In genomic region chr2:215831296-215831913, GRCh38 we compare ENCODE assay signal across 1 cellular context.
TF ChIP-seq lines count a peak whose summit lies in the region.

No MANE protein-coding gene starts in this region.

TF ChIP-seq in HepG2, 621 proteins besides CTCF, POLR2A, EP300 and RAD21 (continued from another document and continues in another):
- TF ChIP-seq REST (IDR thresholded peaks at IDR 0.05; ENCODE audit: borderline replicate concordance in 1 of 2, low read depth in 1 of 2, low read length in 2 of 2) (peak in 1 of 2 experiments; percentile 44; a peak in 1 of 4 replicates), SKIL (CRISPR knock-in tag; IDR thresholded peaks at IDR 0.05; ENCODE audit: borderline replicate concordance) (no peak), RXRA (CRISPR knock-in tag; IDR thresholded peaks at IDR 0.05) (no peak), ZNF589 (CRISPR knock-in tag; conservative IDR thresholded peaks at IDR 0.05) (no peak), ARID5B (CRISPR knock-in tag; IDR thresholded peaks at IDR 0.05) (peak; percentile 82), CEBPG (CRISPR knock-in tag; IDR thresholded peaks at IDR 0.05) (peak; percentile 77), TAF1 (CRISPR knock-in tag; IDR thresholded peaks at IDR 0.05) (peak; percentile 43; the same call in 1 of the 2 replicates), ZC3H4 (CRISPR knock-in tag; IDR thresholded peaks at IDR 0.05; ENCODE audit: borderline replicate concordance) (0 out of 2 replicates have a peak, but pooled peaks have one; percentile 53), ATM (IDR thresholded peaks at IDR 0.05; ENCODE audit: borderline replicate concordance) (no peak), HOXA9 (CRISPR knock-in tag; IDR thresholded peaks at IDR 0.05; ENCODE audit: borderline replicate concordance) (no peak), ZSCAN25 (CRISPR knock-in tag; IDR thresholded peaks at IDR 0.05) (no peak), KLF16 (CRISPR knock-in tag; IDR thresholded peaks at IDR 0.05) (peak in 1 of 2 experiments; percentile 66; a peak in 1 of 4 replicates), HHEX (CRISPR knock-in tag; IDR thresholded peaks at IDR 0.05) (no peak), YEATS2 (CRISPR knock-in tag; IDR thresholded peaks at IDR 0.05; ENCODE audit: borderline replicate concordance) (peak; percentile 25; the same call in 1 of the 2 replicates), ZNF770 (CRISPR knock-in tag; IDR thresholded peaks at IDR 0.05) (0 out of 2 replicates have a peak, but pooled peaks have one; percentile 33), ZNF468 (CRISPR knock-in tag; IDR thresholded peaks at IDR 0.05) (no peak), FOXO1 (CRISPR knock-in tag; IDR thresholded peaks at IDR 0.05) (0 out of 2 replicates have a peak, but pooled peaks have one; percentile 42), XRCC5 (optimal IDR thresholded peaks at IDR 0.05; ENCODE audit: low read length) (peak; percentile 18), ZNF543 (CRISPR knock-in tag; IDR thresholded peaks at IDR 0.05) (no peak), MLXIP (CRISPR knock-in tag; IDR thresholded peaks at IDR 0.05; ENCODE audit: borderline replicate concordance) (no peak), ZNF646 (CRISPR knock-in tag; IDR thresholded peaks at IDR 0.05) (no peak), ZNF501 (CRISPR knock-in tag; IDR thresholded peaks at IDR 0.05) (0 out of 2 replicates have a peak, but pooled peaks have one; percentile 49), RBM22 (optimal IDR thresholded peaks at IDR 0.05; ENCODE audit: low read length) (no peak), DNMT3B (CRISPR knock-in tag; conservative IDR thresholded peaks at IDR 0.05) (0 out of 2 replicates have a peak, but pooled peaks have one; percentile 47), NFE2 (CRISPR knock-in tag; IDR thresholded peaks at IDR 0.05) (no peak), SMAD1 (CRISPR knock-in tag; IDR thresholded peaks at IDR 0.05; ENCODE audit: borderline replicate concordance, low read depth) (no peak), TERF1 (CRISPR knock-in tag; IDR thresholded peaks at IDR 0.05) (no peak), BCL6 (CRISPR knock-in tag; IDR thresholded peaks at IDR 0.05) (peak; percentile 92), FOSL2 (CRISPR knock-in tag; IDR thresholded peaks at IDR 0.05) (0 out of 2 replicates have a peak, but pooled peaks have one; percentile 26), ZNF570 (CRISPR knock-in tag; IDR thresholded peaks at IDR 0.05; ENCODE audit: borderline replicate concordance) (no peak), MAX (IDR thresholded peaks at IDR 0.05) (peak; percentile 60), TEAD3 (CRISPR knock-in tag; optimal IDR thresholded peaks at IDR 0.05; ENCODE audit: borderline replicate concordance) (peak; percentile 79)
